In the genomic region with DNA sequence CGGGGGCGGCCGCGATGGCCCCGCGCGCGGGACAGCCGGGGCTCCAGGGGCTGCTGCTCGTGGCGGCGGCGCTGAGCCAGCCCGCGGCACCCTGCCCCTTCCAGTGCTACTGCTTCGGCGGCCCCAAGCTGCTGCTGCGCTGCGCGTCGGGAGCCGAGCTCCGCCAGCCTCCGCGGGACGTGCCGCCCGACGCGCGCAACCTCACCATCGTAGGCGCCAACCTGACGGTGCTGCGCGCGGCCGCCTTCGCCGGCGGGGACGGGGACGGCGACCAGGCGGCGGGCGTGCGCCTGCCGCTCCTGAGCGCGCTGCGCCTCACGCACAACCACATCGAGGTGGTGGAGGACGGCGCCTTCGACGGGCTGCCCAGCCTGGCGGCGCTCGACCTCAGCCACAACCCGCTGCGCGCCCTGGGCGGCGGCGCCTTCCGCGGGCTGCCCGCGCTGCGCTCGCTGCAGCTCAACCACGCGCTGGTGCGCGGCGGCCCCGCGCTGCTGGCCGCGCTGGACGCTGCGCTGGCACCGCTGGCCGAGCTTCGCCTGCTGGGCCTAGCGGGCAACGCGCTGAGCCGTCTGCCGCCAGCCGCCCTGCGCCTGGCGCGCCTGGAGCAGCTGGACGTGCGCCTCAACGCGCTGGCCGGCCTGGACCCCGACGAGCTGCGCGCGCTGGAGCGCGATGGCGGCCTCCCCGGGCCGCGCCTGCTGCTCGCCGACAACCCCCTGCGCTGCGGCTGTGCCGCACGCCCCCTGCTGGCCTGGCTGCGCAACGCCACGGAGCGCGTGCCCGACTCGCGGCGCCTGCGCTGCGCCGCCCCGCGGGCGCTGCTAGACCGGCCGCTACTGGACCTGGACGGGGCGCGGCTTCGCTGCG, we compare ENCODE assay signal across 1 cellular context.
A peak's percentile ranks its signal among the peaks of the same experiment; 100 is the strongest.
TF ChIP-seq lines count a peak whose summit lies in the region.

No MANE protein-coding gene starts in this region.

TF ChIP-seq in WTC11, 78 proteins besides CTCF, POLR2A, EP300 and RAD21 (continued from another document and continues in another):
- TF ChIP-seq, protein P1, sequence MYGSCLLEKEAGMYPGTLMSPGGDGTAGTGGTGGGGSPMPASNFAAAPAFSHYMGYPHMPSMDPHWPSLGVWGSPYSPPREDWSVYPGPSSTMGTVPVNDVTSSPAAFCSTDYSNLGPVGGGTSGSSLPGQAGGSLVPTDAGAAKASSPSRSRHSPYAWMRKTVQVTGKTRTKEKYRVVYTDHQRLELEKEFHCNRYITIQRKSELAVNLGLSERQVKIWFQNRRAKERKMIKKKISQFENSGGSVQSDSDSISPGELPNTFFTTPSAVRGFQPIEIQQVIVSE (CRISPR knock-in tag; IDR thresholded peaks at IDR 0.05; ENCODE audit: borderline replicate concordance): no peak
- TF ChIP-seq, protein P2, sequence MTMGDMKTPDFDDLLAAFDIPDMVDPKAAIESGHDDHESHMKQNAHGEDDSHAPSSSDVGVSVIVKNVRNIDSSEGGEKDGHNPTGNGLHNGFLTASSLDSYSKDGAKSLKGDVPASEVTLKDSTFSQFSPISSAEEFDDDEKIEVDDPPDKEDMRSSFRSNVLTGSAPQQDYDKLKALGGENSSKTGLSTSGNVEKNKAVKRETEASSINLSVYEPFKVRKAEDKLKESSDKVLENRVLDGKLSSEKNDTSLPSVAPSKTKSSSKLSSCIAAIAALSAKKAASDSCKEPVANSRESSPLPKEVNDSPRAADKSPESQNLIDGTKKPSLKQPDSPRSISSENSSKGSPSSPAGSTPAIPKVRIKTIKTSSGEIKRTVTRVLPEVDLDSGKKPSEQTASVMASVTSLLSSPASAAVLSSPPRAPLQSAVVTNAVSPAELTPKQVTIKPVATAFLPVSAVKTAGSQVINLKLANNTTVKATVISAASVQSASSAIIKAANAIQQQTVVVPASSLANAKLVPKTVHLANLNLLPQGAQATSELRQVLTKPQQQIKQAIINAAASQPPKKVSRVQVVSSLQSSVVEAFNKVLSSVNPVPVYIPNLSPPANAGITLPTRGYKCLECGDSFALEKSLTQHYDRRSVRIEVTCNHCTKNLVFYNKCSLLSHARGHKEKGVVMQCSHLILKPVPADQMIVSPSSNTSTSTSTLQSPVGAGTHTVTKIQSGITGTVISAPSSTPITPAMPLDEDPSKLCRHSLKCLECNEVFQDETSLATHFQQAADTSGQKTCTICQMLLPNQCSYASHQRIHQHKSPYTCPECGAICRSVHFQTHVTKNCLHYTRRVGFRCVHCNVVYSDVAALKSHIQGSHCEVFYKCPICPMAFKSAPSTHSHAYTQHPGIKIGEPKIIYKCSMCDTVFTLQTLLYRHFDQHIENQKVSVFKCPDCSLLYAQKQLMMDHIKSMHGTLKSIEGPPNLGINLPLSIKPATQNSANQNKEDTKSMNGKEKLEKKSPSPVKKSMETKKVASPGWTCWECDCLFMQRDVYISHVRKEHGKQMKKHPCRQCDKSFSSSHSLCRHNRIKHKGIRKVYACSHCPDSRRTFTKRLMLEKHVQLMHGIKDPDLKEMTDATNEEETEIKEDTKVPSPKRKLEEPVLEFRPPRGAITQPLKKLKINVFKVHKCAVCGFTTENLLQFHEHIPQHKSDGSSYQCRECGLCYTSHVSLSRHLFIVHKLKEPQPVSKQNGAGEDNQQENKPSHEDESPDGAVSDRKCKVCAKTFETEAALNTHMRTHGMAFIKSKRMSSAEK (CRISPR knock-in tag; IDR thresholded peaks at IDR 0.05; ENCODE audit: borderline replicate concordance): no peak; the same call in 1 of the 2 replicates
- TF ChIP-seq ZNF317 (CRISPR knock-in tag; IDR thresholded peaks at IDR 0.05; ENCODE audit: borderline replicate concordance, low read depth) (no peak), ZNF121 (CRISPR knock-in tag; IDR thresholded peaks at IDR 0.05) (no peak), NFATC4 (CRISPR knock-in tag; IDR thresholded peaks at IDR 0.05) (no peak), NR2C2 (CRISPR knock-in tag; IDR thresholded peaks at IDR 0.05) (no peak), CBFB (CRISPR knock-in tag; IDR thresholded peaks at IDR 0.05; ENCODE audit: low read depth) (0 out of 2 replicates have a peak, but pooled peaks have one; percentile 85), ZNF671 (CRISPR knock-in tag; IDR thresholded peaks at IDR 0.05) (no peak), KAT7 (CRISPR knock-in tag; IDR thresholded peaks at IDR 0.05; ENCODE audit: borderline replicate concordance) (peak; percentile 83; the same call in 1 of the 2 replicates), NFE2L1 (CRISPR knock-in tag; IDR thresholded peaks at IDR 0.05) (no peak), MXD4 (CRISPR knock-in tag; IDR thresholded peaks at IDR 0.05; ENCODE audit: borderline replicate concordance) (no peak), NR1H2 (CRISPR knock-in tag; IDR thresholded peaks at IDR 0.05) (no peak), ESRRA (CRISPR knock-in tag; IDR thresholded peaks at IDR 0.05; ENCODE audit: borderline replicate concordance) (peak; percentile 85; the same call in 1 of the 2 replicates), ATF1 (CRISPR knock-in tag; IDR thresholded peaks at IDR 0.05) (no peak), SOX15 (CRISPR knock-in tag; IDR thresholded peaks at IDR 0.05) (no peak), OVOL2 (CRISPR knock-in tag; IDR thresholded peaks at IDR 0.05; ENCODE audit: borderline replicate concordance) (no peak), GTF2I (CRISPR knock-in tag; conservative IDR thresholded peaks at IDR 0.05) (no peak), TCF7 (CRISPR knock-in tag; IDR thresholded peaks at IDR 0.05; ENCODE audit: low read depth) (no peak; the same call in 1 of the 2 replicates), ZNF396 (CRISPR knock-in tag; IDR thresholded peaks at IDR 0.05; ENCODE audit: borderline replicate concordance) (no peak), PRRX2 (CRISPR knock-in tag; IDR thresholded peaks at IDR 0.05) (no peak), ZNF263 (CRISPR knock-in tag; IDR thresholded peaks at IDR 0.05; ENCODE audit: low read depth) (0 out of 2 replicates have a peak, but pooled peaks have one; percentile 34), CREB1 (CRISPR knock-in tag; IDR thresholded peaks at IDR 0.05) (no peak), IRF2 (CRISPR knock-in tag; IDR thresholded peaks at IDR 0.05; ENCODE audit: borderline replicate concordance, low read depth) (no peak), FOXP1 (CRISPR knock-in tag; IDR thresholded peaks at IDR 0.05; ENCODE audit: borderline replicate concordance) (peak; percentile 82), GABPB1 (CRISPR knock-in tag; IDR thresholded peaks at IDR 0.05) (no peak), SMAD4 (CRISPR knock-in tag; IDR thresholded peaks at IDR 0.05) (no peak), JUN (CRISPR knock-in tag; IDR thresholded peaks at IDR 0.05) (no peak)
- TF ChIP-seq, protein P3, sequence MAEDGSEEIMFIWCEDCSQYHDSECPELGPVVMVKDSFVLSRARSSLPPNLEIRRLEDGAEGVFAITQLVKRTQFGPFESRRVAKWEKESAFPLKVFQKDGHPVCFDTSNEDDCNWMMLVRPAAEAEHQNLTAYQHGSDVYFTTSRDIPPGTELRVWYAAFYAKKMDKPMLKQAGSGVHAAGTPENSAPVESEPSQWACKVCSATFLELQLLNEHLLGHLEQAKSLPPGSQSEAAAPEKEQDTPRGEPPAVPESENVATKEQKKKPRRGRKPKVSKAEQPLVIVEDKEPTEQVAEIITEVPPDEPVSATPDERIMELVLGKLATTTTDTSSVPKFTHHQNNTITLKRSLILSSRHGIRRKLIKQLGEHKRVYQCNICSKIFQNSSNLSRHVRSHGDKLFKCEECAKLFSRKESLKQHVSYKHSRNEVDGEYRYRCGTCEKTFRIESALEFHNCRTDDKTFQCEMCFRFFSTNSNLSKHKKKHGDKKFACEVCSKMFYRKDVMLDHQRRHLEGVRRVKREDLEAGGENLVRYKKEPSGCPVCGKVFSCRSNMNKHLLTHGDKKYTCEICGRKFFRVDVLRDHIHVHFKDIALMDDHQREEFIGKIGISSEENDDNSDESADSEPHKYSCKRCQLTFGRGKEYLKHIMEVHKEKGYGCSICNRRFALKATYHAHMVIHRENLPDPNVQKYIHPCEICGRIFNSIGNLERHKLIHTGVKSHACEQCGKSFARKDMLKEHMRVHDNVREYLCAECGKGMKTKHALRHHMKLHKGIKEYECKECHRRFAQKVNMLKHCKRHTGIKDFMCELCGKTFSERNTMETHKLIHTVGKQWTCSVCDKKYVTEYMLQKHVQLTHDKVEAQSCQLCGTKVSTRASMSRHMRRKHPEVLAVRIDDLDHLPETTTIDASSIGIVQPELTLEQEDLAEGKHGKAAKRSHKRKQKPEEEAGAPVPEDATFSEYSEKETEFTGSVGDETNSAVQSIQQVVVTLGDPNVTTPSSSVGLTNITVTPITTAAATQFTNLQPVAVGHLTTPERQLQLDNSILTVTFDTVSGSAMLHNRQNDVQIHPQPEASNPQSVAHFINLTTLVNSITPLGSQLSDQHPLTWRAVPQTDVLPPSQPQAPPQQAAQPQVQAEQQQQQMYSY (CRISPR knock-in tag; IDR thresholded peaks at IDR 0.05): no peak
- TF ChIP-seq, protein P4, sequence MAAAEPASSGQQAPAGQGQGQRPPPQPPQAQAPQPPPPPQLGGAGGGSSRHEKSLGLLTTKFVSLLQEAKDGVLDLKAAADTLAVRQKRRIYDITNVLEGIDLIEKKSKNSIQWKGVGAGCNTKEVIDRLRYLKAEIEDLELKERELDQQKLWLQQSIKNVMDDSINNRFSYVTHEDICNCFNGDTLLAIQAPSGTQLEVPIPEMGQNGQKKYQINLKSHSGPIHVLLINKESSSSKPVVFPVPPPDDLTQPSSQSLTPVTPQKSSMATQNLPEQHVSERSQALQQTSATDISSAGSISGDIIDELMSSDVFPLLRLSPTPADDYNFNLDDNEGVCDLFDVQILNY (CRISPR knock-in tag; IDR thresholded peaks at IDR 0.05): no peak; the same call in 1 of the 2 replicates
- TF ChIP-seq, protein P5, sequence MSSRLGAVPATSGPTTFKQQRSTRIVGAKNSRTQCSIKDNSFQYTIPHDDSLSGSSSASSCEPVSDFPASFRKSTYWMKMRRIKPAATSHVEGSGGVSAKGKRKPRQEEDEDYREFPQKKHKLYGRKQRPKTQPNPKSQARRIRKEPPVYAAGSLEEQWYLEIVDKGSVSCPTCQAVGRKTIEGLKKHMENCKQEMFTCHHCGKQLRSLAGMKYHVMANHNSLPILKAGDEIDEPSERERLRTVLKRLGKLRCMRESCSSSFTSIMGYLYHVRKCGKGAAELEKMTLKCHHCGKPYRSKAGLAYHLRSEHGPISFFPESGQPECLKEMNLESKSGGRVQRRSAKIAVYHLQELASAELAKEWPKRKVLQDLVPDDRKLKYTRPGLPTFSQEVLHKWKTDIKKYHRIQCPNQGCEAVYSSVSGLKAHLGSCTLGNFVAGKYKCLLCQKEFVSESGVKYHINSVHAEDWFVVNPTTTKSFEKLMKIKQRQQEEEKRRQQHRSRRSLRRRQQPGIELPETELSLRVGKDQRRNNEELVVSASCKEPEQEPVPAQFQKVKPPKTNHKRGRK (CRISPR knock-in tag; IDR thresholded peaks at IDR 0.05; ENCODE audit: borderline replicate concordance): no peak
- TF ChIP-seq, protein P6, sequence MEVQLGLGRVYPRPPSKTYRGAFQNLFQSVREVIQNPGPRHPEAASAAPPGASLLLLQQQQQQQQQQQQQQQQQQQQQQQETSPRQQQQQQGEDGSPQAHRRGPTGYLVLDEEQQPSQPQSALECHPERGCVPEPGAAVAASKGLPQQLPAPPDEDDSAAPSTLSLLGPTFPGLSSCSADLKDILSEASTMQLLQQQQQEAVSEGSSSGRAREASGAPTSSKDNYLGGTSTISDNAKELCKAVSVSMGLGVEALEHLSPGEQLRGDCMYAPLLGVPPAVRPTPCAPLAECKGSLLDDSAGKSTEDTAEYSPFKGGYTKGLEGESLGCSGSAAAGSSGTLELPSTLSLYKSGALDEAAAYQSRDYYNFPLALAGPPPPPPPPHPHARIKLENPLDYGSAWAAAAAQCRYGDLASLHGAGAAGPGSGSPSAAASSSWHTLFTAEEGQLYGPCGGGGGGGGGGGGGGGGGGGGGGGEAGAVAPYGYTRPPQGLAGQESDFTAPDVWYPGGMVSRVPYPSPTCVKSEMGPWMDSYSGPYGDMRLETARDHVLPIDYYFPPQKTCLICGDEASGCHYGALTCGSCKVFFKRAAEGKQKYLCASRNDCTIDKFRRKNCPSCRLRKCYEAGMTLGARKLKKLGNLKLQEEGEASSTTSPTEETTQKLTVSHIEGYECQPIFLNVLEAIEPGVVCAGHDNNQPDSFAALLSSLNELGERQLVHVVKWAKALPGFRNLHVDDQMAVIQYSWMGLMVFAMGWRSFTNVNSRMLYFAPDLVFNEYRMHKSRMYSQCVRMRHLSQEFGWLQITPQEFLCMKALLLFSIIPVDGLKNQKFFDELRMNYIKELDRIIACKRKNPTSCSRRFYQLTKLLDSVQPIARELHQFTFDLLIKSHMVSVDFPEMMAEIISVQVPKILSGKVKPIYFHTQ (CRISPR knock-in tag; IDR thresholded peaks at IDR 0.05): no peak
- TF ChIP-seq, protein P7, sequence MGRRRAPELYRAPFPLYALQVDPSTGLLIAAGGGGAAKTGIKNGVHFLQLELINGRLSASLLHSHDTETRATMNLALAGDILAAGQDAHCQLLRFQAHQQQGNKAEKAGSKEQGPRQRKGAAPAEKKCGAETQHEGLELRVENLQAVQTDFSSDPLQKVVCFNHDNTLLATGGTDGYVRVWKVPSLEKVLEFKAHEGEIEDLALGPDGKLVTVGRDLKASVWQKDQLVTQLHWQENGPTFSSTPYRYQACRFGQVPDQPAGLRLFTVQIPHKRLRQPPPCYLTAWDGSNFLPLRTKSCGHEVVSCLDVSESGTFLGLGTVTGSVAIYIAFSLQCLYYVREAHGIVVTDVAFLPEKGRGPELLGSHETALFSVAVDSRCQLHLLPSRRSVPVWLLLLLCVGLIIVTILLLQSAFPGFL (CRISPR knock-in tag; IDR thresholded peaks at IDR 0.05; ENCODE audit: borderline replicate concordance): no peak
- TF ChIP-seq, protein P8, sequence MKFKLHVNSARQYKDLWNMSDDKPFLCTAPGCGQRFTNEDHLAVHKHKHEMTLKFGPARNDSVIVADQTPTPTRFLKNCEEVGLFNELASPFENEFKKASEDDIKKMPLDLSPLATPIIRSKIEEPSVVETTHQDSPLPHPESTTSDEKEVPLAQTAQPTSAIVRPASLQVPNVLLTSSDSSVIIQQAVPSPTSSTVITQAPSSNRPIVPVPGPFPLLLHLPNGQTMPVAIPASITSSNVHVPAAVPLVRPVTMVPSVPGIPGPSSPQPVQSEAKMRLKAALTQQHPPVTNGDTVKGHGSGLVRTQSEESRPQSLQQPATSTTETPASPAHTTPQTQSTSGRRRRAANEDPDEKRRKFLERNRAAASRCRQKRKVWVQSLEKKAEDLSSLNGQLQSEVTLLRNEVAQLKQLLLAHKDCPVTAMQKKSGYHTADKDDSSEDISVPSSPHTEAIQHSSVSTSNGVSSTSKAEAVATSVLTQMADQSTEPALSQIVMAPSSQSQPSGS (CRISPR knock-in tag; IDR thresholded peaks at IDR 0.05; ENCODE audit: borderline replicate concordance, low read depth): no peak
- TF ChIP-seq, protein P9, sequence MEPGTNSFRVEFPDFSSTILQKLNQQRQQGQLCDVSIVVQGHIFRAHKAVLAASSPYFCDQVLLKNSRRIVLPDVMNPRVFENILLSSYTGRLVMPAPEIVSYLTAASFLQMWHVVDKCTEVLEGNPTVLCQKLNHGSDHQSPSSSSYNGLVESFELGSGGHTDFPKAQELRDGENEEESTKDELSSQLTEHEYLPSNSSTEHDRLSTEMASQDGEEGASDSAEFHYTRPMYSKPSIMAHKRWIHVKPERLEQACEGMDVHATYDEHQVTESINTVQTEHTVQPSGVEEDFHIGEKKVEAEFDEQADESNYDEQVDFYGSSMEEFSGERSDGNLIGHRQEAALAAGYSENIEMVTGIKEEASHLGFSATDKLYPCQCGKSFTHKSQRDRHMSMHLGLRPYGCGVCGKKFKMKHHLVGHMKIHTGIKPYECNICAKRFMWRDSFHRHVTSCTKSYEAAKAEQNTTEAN (CRISPR knock-in tag; IDR thresholded peaks at IDR 0.05): no peak
